In the genomic region with DNA sequence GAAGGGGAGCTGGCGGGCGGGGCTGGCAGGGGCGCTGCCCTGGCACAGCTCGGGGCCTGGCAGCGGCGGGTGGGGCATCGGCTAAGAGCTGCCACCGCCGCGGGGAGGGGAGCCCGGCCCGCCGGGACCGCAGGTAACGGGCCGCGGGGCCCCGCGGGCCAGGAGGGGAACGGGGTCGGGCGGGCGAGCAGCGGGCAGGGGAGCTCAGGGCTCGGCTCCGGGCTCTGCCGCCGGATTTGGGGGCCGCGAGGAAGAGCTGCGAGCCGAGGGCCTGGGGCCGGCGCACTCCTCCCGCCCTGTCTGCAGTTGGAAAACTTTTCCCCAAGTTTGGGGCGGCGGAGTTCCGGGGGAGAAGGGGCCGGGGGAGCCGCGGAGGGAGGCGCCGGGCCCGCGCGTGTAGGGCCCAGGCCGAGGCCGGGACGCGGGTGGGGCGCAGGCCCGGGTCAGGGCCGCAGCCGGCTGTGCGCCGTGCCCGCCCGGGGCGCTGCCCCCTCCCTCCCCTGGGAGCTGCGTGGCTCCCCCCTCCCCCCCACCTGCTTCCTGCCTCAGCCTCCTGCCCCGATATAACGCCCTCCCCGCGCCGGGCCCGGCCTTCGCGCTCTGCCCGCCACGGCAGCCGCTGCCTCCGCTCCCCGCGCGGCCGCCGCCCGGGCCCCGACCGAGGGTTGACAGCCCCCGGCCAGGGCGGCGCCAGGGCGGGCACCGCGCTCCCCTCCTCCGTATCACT, we compare ENCODE assay signal across 8 cellular contexts. TPM values are rescaled to one million over a fixed set of nuclear protein-coding genes. Genes with fewer than 3 reads are reported as not detected.
DNase-seq lines count a peak whose midpoint lies in the region; ATAC-seq and TF ChIP-seq lines count a peak whose summit lies in the region.

No MANE protein-coding gene starts in this region.

- TF ChIP-seq CTCF in Caco-2 (IDR thresholded peaks at IDR 0.05; ENCODE audit: insufficient read depth in 1 of 2, low read depth in 1 of 2, low read length in 1 of 2, severe bottlenecking in 1 of 2, unreplicated experiment in 1 of 2) (no peak), OCI-LY7 (conservative IDR thresholded peaks at IDR 0.05; ENCODE audit: low read length) (no peak), choroid plexus epithelial cell (conservative IDR thresholded peaks at IDR 0.05; ENCODE audit: low read depth, low read length) (no peak)

- H3K36me3 ChIP-seq in Caco-2 (ENCODE audit: control insufficient read depth, insufficient read depth, low read length) (no peaks in the 10 kb centered on the region), OCI-LY7 (ENCODE audit: insufficient read depth, low read length) (no peaks in the 10 kb centered on the region), muscle layer of duodenum (ENCODE audit: control insufficient read depth in 1 of 2, insufficient read depth in 2 of 2, low read length in 2 of 2) (peaks cover 3 to 5% of the 10 kb centered on the region in 2 donors)

- H3K9me2 ChIP-seq in OCI-LY7 (ENCODE audit: insufficient read depth, low read length): no peaks in the 10 kb centered on the region

- DNase-seq in Caco-2 (no peak), OCI-LY7 (ENCODE audit: low spot score) (no peak), choroid plexus epithelial cell (ENCODE audit: low read depth) (peak; percentile 63), NCI-H187 treated with DMSO at 0.1 percent for 48 hours (lab: John Stamatoyannopoulos, UW) (no peak), NCI-H1694 treated with DMSO at 0.1 percent for 48 hours (lab: John Stamatoyannopoulos, UW) (no peak)
- DNase-seq in effector CD4-positive, alpha-beta T cell: no peak

- no peak overlapping the region for H3K27ac Mint-ChIP-seq in Caco-2 (ENCODE audit: unreplicated experiment)

- intact Hi-C loops in Caco-2 (cut with micrococcal nuclease; ENCODE audit: unreplicated experiment) (loop anchor here (10.0 kb wide), 1 partner anchor 229 kb away; no protein-coding TSS in a partner anchor), OCI-LY7 (cut with micrococcal nuclease; ENCODE audit: unreplicated experiment) (loop anchor here (1.0 kb wide), 2 partner anchors 189 to 227 kb away; no protein-coding TSS in a partner anchor)

- H3K27me3 Mint-ChIP-seq in Caco-2 (ENCODE audit: insufficient read depth, unreplicated experiment): peaks cover 12% of the 10 kb centered on the region

- POLR2A ChIA-PET in Caco-2 (lab: Charles Lee): no interaction called here
- POLR2A ChIA-PET in OCI-LY7 (lab: Charles Lee): interaction anchor here (0.5 to 0.8 kb wide), 2 partner anchors 181 to 231 kb away, joined by 3 to 4 read pairs; no protein-coding TSS in a partner anchor

- H3K79me2 ChIP-seq in OCI-LY7 (ENCODE audit: insufficient read depth, low read depth, low read length): no peaks in the 10 kb centered on the region

- no peaks in the 10 kb centered on the region for H3K9me3 ChIP-seq in Caco-2
- no peaks in the 10 kb centered on the region for H3K9me3 ChIP-seq in OCI-LY7 (ENCODE audit: low read length)
- H3K9me3 ChIP-seq in muscle layer of duodenum (ENCODE audit: control insufficient read depth in 1 of 2, low read length in 2 of 2): no peaks in the 10 kb centered on the region

- no peak for ATAC-seq in GM21786 (IDR thresholded peaks at IDR 0.05; ENCODE audit: unreplicated experiment)

- H3K27me3 ChIP-seq in Caco-2 (replicated peaks; ENCODE audit: control insufficient read depth, insufficient read depth, low read length) (no peaks in the 10 kb centered on the region), muscle layer of duodenum (ENCODE audit: low read depth, low read length) (peaks cover 7% of the 10 kb centered on the region)

- peaks cover 23% of the 10 kb centered on the region for H3K36me3 Mint-ChIP-seq in Caco-2 (ENCODE audit: insufficient read depth, unreplicated experiment)

- BruUV-seq in Caco-2 (replicated peaks; lab: Mats Ljungman, UMichigan) (no TSS peak), OCI-LY7 (replicated peaks; lab: Mats Ljungman, UMichigan) (no TSS peak)

- H3K4me3 Mint-ChIP-seq in Caco-2 (ENCODE audit: unreplicated experiment): no peak overlapping the region

- no peaks in the 10 kb centered on the region for H3K9me3 Mint-ChIP-seq in Caco-2 (ENCODE audit: unreplicated experiment)

- CTCF ChIA-PET in Caco-2 (lab: Charles Lee): interaction anchor here (0.6 to 3.7 kb wide), 5 partner anchors 27 to 205 kb away, joined by 4 to 57 read pairs (median 13); no protein-coding TSS in a partner anchor
- CTCF ChIA-PET in OCI-LY7 (lab: Charles Lee; ENCODE audit: unreplicated experiment): interaction anchor here (2.0 kb wide), 1 partner anchor 189 kb away, joined by 9 read pairs; no protein-coding TSS in a partner anchor

- no peaks in the 10 kb centered on the region for H4K20me1 ChIP-seq in OCI-LY7 (ENCODE audit: insufficient read depth, low read length)

- H3K4me3 ChIP-seq in Caco-2 (ENCODE audit: low read depth, low read length): peak overlapping the region; percentile 73
- peak overlapping the region; percentile 59 for H3K4me3 ChIP-seq in OCI-LY7 (ENCODE audit: low read depth, low read length, poor library complexity, severe bottlenecking)
- H3K4me3 ChIP-seq in choroid plexus epithelial cell (ENCODE audit: low read depth, low read length): peak overlapping the region; percentile 79
- H3K4me3 ChIP-seq in muscle layer of duodenum (ENCODE audit: low read depth in 1 of 2, low read length in 2 of 2): peak overlapping the region; percentile 46 to 74

- H3K4me2 ChIP-seq in OCI-LY7 (ENCODE audit: low read length): peak overlapping the region; percentile 80

- no peak overlapping the region for H3K27ac ChIP-seq in OCI-LY7 (ENCODE audit: low read depth, low read length, poor library complexity, severe bottlenecking)
- H3K27ac ChIP-seq in muscle layer of duodenum (ENCODE audit: low read length): peak overlapping the region; percentile 51

- no peak overlapping the region for H2AFZ ChIP-seq in OCI-LY7 (ENCODE audit: low read length)

- H3K4me1 ChIP-seq in Caco-2 (peaks cover 5% of the 10 kb centered on the region), OCI-LY7 (ENCODE audit: insufficient read depth, low read length, poor library complexity, severe bottlenecking) (peaks cover 35% of the 10 kb centered on the region), muscle layer of duodenum (ENCODE audit: control insufficient read depth in 1 of 2, insufficient read depth in 2 of 2, low read length in 2 of 2) (peaks cover 0 to 65% of the 10 kb centered on the region in 2 donors)

- H3K4me1 Mint-ChIP-seq in Caco-2 (ENCODE audit: low read depth, unreplicated experiment): no peaks in the 10 kb centered on the region

RNA-seq across cellular contexts. Expression of a gene that starts 0.8 kb away (rescaled TPM):
- total RNA-seq in Caco-2 (2022) (0.59 and 1.8 TPM in 2 replicates), OCI-LY7 (2022) (0.32 TPM in 1 of 2 replicates, not detected in the other)
- 0.19 TPM in 1 of 2 replicates, not detected in the other for total RNA-seq in OCI-LY7 (2014; rRNA removed; shearing (Covaris generic))

RNA-seq across cellular contexts. Expression of a gene that starts 13.8 kb away (rescaled TPM):
- total RNA-seq in Caco-2 (2022): 33.1 and 39.3 TPM in 2 replicates
- total RNA-seq in OCI-LY7 (2014; rRNA removed; shearing (Covaris generic)): 18.8 and 24.0 TPM in 2 replicates
- total RNA-seq in OCI-LY7 (2022): 18.2 and 21.9 TPM in 2 replicates

RNA-seq across cellular contexts. Expression of a gene that starts 25.7 kb away (rescaled TPM):
- total RNA-seq in Caco-2 (2022) (52.0 and 52.8 TPM in 2 replicates), OCI-LY7 (2022) (35.1 and 42.6 TPM in 2 replicates)
- 26.5 and 30.4 TPM in 2 replicates for total RNA-seq in OCI-LY7 (2014; rRNA removed; shearing (Covaris generic))

RNA-seq across cellular contexts. Expression of a gene that starts 30.5 kb away (rescaled TPM):
- total RNA-seq in Caco-2 (2022) (0.54 and 0.60 TPM in 2 replicates), OCI-LY7 (2022) (not detected in 2 replicates)
- total RNA-seq in OCI-LY7 (2014; rRNA removed; shearing (Covaris generic)): not detected in 2 replicates
